ENCODE assay signal across 15 cellular contexts in the genomic region with DNA sequence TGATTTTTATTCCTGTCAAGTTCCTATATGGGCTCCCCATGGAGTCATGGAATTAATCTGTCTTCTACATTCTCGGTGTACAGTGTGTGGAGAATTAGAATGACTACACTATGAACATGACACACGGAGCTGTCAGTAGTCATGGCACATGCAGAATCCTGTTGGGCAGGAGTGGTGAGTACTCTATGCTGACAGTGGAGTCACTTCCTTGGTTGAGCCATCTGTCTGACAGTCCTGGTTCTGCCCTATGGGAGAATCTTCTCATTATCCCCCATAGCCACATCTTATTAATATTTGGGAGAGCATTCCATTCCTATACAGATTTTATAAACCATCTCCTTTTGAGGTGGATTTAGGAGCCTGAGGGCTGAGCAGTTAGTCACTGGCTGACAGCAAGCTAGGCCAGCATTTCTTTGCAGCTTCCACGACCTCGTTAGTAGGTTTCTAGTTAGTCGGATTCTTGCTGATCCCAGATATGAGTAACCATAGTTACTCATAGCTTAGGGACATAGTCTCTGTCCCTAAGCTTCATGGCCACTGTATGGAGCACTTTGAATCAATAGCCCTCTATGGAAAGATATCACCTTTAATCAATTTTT.
"Had no signal": no experiment of that assay in that cellular context is flagged by ENCODE, and none has a peak within 500 bp of the region (broad histone marks: within the 10 kb centered on the region; RNA-seq: fewer than 3 reads in every experiment).

No MANE protein-coding gene starts in this region.

- H3K27ac Mint-ChIP-seq: activated T-helper 2 cell treated with anti-CD3 and anti-CD28 coated beads, Interferon-gamma antibody, Interleukin-2, Interleukin-4, amounts not matched to agents 10 μg/mL and 5 μg/mL and 100 μg/mL, durations not matched to agents 14 hours and 24 hours and 36 hours; neural progenitor cell; stimulated activated naive CD8-positive, alpha-beta T cell treated with anti-CD3 and anti-CD28 coated beads, Interleukin-15, amount 100 ng/mL, for 72 hours had no signal

- H3K4me1 ChIP-seq: colonic mucosa, spleen, upper lobe of right lung had no signal

- H3K4me3 Mint-ChIP-seq: neural progenitor cell; stimulated activated naive CD8-positive, alpha-beta T cell treated with anti-CD3 and anti-CD28 coated beads, Interleukin-15, amount 100 ng/mL, for 72 hours had no signal

- H3K36me3 ChIP-seq: colonic mucosa, esophagus squamous epithelium, neural progenitor cell, spleen, upper lobe of right lung had no signal

- H3K27ac ChIP-seq: colonic mucosa, esophagus squamous epithelium, neural progenitor cell, spleen, upper lobe of right lung had no signal

- DNase-seq: activated CD4-positive, alpha-beta T cell treated with anti-CD3 and anti-CD28 coated beads, Interleukin-2, amount 50 U/mL, for 4 hours; activated CD4-positive, CD25-positive, alpha-beta regulatory T cell treated with anti-CD3 and anti-CD28 coated beads, Interleukin-2, amount 50 U/mL, for 72 hours; activated naive CD4-positive, alpha-beta T cell treated with anti-CD3 and anti-CD28 coated beads, Interleukin-2, amount 50 U/mL, for 16 hours; activated T-cell treated with anti-CD3 and anti-CD28 coated beads, Interleukin-2, amount 50 U/mL, for 1 hour; caudate nucleus; colonic mucosa; esophagus squamous epithelium; foreskin melanocyte; head of caudate nucleus; spleen; stimulated activated naive CD8-positive, alpha-beta T cell treated with anti-CD3 and anti-CD28 coated beads, Interleukin-15, amount 100 ng/mL, for 72 hours; upper lobe of right lung had no signal

- H3K9me3 Mint-ChIP-seq: activated T-helper 2 cell treated with anti-CD3 and anti-CD28 coated beads, Interferon-gamma antibody, Interleukin-2, Interleukin-4, amounts not matched to agents 10 μg/mL and 5 μg/mL and 100 μg/mL, durations not matched to agents 14 hours and 24 hours and 36 hours; neural progenitor cell had no signal

- H3K36me3 Mint-ChIP-seq: neural progenitor cell had no signal

- ATAC-seq: sciatic nerve; stimulated activated naive CD8-positive, alpha-beta T cell treated with anti-CD3 and anti-CD28 coated beads, Interleukin-15, amount 100 ng/mL, for 72 hours; upper lobe of right lung had no signal

- H3K9me3 ChIP-seq: colonic mucosa, esophagus squamous epithelium, spleen, upper lobe of right lung had no signal

- H3K27me3 ChIP-seq: colonic mucosa, esophagus squamous epithelium, neural progenitor cell, spleen, upper lobe of right lung had no signal

- H3K4me3 ChIP-seq: colonic mucosa, esophagus squamous epithelium, neural progenitor cell, spleen, upper lobe of right lung had no signal
